ENCODE assay signal across 1 cellular context in genomic region chr6:33204415-33205171, GRCh38.
A peak's percentile ranks its signal among the peaks of the same experiment; 100 is the strongest.
TF ChIP-seq lines count a peak whose summit lies in the region.

TSS of gene HSD17B8 (plus strand) at chr6:33204655. CDS start at chr6:33204669, 14 bp downstream.

TF ChIP-seq in K562, 482 proteins besides CTCF, POLR2A, EP300 and RAD21 (continued from another document and continues in another):
- no peak for TF ChIP-seq DLX4 (CRISPR knock-in tag; IDR thresholded peaks at IDR 0.05)
- TF ChIP-seq TGIF2 (CRISPR knock-in tag; IDR thresholded peaks at IDR 0.05), result no peak
- no peak for TF ChIP-seq SMARCA4 (IDR thresholded peaks at IDR 0.05)
- no peak for TF ChIP-seq ZNF778 (CRISPR knock-in tag; IDR thresholded peaks at IDR 0.05)
- no peak for TF ChIP-seq ZNF224 (CRISPR knock-in tag; IDR thresholded peaks at IDR 0.05)
- no peak for TF ChIP-seq EHMT2 (IDR thresholded peaks at IDR 0.05)
- TF ChIP-seq TAF1 (IDR thresholded peaks at IDR 0.05; ENCODE audit: control insufficient read depth, extremely low read depth, insufficient read depth, low read length, severe bottlenecking), result peak; percentile 70
- TF ChIP-seq STAT6 (CRISPR knock-in tag; IDR thresholded peaks at IDR 0.05), result 0 out of 2 replicates have a peak, but pooled peaks have one; percentile 25
- no peak for TF ChIP-seq TARDBP (IDR thresholded peaks at IDR 0.05)
- TF ChIP-seq ETS2 (tag; IDR thresholded peaks at IDR 0.05; ENCODE audit: borderline replicate concordance, poor library complexity, severe bottlenecking), result no peak
- no peak for TF ChIP-seq FOXK1 (CRISPR knock-in tag; IDR thresholded peaks at IDR 0.05; ENCODE audit: borderline replicate concordance)
- TF ChIP-seq ETV1 (tag; conservative IDR thresholded peaks at IDR 0.05; ENCODE audit: low read depth), result no peak
- no peak for TF ChIP-seq TCF15 (CRISPR knock-in tag; IDR thresholded peaks at IDR 0.05)
- no peak for TF ChIP-seq SFPQ (IDR thresholded peaks at IDR 0.05; ENCODE audit: low read depth, low read length)
- no peak for TF ChIP-seq E2F4 (CRISPR knock-in tag; IDR thresholded peaks at IDR 0.05; ENCODE audit: low read depth)
- no peak for TF ChIP-seq CBX5 (IDR thresholded peaks at IDR 0.05; ENCODE audit: borderline replicate concordance, low read depth)
- TF ChIP-seq PRMT5 (CRISPR knock-in tag; IDR thresholded peaks at IDR 0.05), result no peak
- no peak for TF ChIP-seq PRDM10 (IDR thresholded peaks at IDR 0.05; ENCODE audit: partially characterized antibody)
- no peak for TF ChIP-seq ZNF436 (CRISPR knock-in tag; IDR thresholded peaks at IDR 0.05)
- TF ChIP-seq BACH1 (tag; IDR thresholded peaks at IDR 0.05), result no peak
- no peak for TF ChIP-seq SNIP1 (IDR thresholded peaks at IDR 0.05; ENCODE audit: low read depth)
- TF ChIP-seq CXXC5 (CRISPR knock-in tag; IDR thresholded peaks at IDR 0.05), result peak; percentile 63
- no peak for TF ChIP-seq TEAD2 (tag; IDR thresholded peaks at IDR 0.05)
- TF ChIP-seq HSF4 (CRISPR knock-in tag; IDR thresholded peaks at IDR 0.05; ENCODE audit: borderline replicate concordance), result no peak
- peak in 1 of 2 experiments; percentile 22 for TF ChIP-seq MNT (conservative IDR thresholded peaks at IDR 0.05)
- no peak for TF ChIP-seq ZNF518B (CRISPR knock-in tag; IDR thresholded peaks at IDR 0.05)
- no peak for TF ChIP-seq PTTG1 (tag; IDR thresholded peaks at IDR 0.05; ENCODE audit: low read depth)
- no peak for TF ChIP-seq THRA (IDR thresholded peaks at IDR 0.05)
- no peak for TF ChIP-seq SRSF7 (optimal IDR thresholded peaks at IDR 0.05; ENCODE audit: low read depth, low read length)
- no peak for TF ChIP-seq SRSF9 (IDR thresholded peaks at IDR 0.05; ENCODE audit: borderline replicate concordance, low read depth, low read length)
- no peak for TF ChIP-seq DMBX1 (CRISPR knock-in tag; IDR thresholded peaks at IDR 0.05; ENCODE audit: borderline replicate concordance)
- TF ChIP-seq ZKSCAN3 (CRISPR knock-in tag; IDR thresholded peaks at IDR 0.05), result no peak
- TF ChIP-seq TCF7L2 (IDR thresholded peaks at IDR 0.05; ENCODE audit: low read depth, low read length), result no peak
- no peak for TF ChIP-seq MED1 (CRISPR knock-in tag; IDR thresholded peaks at IDR 0.05; ENCODE audit: borderline replicate concordance)
- no peak for TF ChIP-seq HINFP (tag; conservative IDR thresholded peaks at IDR 0.05; ENCODE audit: low read depth)
- no peak for TF ChIP-seq ZNF324 (CRISPR knock-in tag; IDR thresholded peaks at IDR 0.05)
- no peak for TF ChIP-seq RUNX1 (IDR thresholded peaks at IDR 0.05; ENCODE audit: low read depth)
- 0 out of 2 replicates have a peak, but pooled peaks have one; percentile 36 for TF ChIP-seq ZBTB7A (IDR thresholded peaks at IDR 0.05; ENCODE audit: borderline replicate concordance, control insufficient read depth, low read depth, low read length)
- TF ChIP-seq NFRKB (IDR thresholded peaks at IDR 0.05; ENCODE audit: low read depth), result 0 out of 2 replicates have a peak, but pooled peaks have one; percentile 41
- TF ChIP-seq SIN3A (IDR thresholded peaks at IDR 0.05; ENCODE audit: borderline replicate concordance in 2 of 2, control insufficient read depth in 1 of 2, low read depth in 2 of 2, low read length in 2 of 2), result peak; percentile 30 to 31; a peak in 2 of 4 replicates
- TF ChIP-seq ZNF445 (CRISPR knock-in tag; IDR thresholded peaks at IDR 0.05; ENCODE audit: low read depth), result no peak
- TF ChIP-seq HDAC8 (tag; IDR thresholded peaks at IDR 0.05), result no peak
- TF ChIP-seq CBFA2T2 (conservative IDR thresholded peaks at IDR 0.05), result no peak; the same call in 1 of the 2 replicates
- TF ChIP-seq MBD2 (IDR thresholded peaks at IDR 0.05; ENCODE audit: borderline replicate concordance, low read depth), result peak; percentile 76
